ENCODE assay signal across 18 cellular contexts in the genomic region with DNA sequence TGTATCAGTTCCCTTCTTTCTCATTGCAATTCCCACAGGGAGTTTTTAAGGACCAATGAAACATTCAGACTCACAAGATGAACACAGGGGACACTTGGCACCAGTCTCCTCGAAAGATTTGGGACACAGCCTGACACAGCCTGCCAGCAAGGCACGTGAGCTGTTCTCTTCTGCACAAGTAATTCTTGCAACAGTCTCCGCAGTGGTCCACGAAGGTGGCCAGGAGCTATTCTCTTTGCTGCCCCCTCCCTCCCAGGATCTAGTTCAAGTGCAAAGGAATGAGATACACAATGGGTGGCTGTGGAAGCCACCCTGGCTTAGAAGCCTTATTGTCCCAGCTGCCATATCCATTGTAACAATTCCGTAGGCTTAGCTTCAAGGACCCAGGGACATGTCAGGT.
"Had no signal": no experiment of that assay in that cellular context is flagged by ENCODE, and none has a peak within 500 bp of the region (broad histone marks: within the 10 kb centered on the region; RNA-seq: fewer than 3 reads in every experiment).

No MANE protein-coding gene starts in this region.

- H3K27ac Mint-ChIP-seq: activated B cell treated with CpG ODN at 0.5 μM for 24 hours; activated CD4-positive, alpha-beta T cell treated with anti-CD3 and anti-CD28 coated beads, Interleukin-2, amount 10 ng/mL, durations not matched to agents 7 days and 5 days; activated naive CD4-positive, alpha-beta T cell treated with anti-CD3 and anti-CD28 coated beads for 36 hours; activated naive CD8-positive, alpha-beta T cell treated with anti-CD3 and anti-CD28 coated beads, Interleukin-2, amount 50 U/mL, for 24 hours; activated T-helper 17 cell treated with anti-CD3 and anti-CD28 coated beads, Interleukin-2, amount 50 U/mL, for 72 hours; stimulated activated naive CD8-positive, alpha-beta T cell treated with anti-CD3 and anti-CD28 coated beads, Interleukin-15, amount 100 ng/mL, for 72 hours had no signal

- H3K27me3 ChIP-seq: gastroesophageal sphincter, pancreas had no signal

- H3K36me3 ChIP-seq: breast epithelium, gastroesophageal sphincter, heart right ventricle, lower lobe of right lung, pancreas had no signal

- H3K4me3 Mint-ChIP-seq: activated B cell treated with CpG ODN at 0.5 μM for 24 hours; activated CD4-positive, alpha-beta T cell treated with anti-CD3 and anti-CD28 coated beads, Interleukin-2, amount 10 ng/mL, durations not matched to agents 7 days and 5 days; activated naive CD4-positive, alpha-beta T cell treated with anti-CD3 and anti-CD28 coated beads for 36 hours; activated naive CD8-positive, alpha-beta T cell treated with anti-CD3 and anti-CD28 coated beads, Interleukin-2, amount 50 U/mL, for 24 hours had no signal

- H3K9me3 ChIP-seq: breast epithelium, gastroesophageal sphincter, heart right ventricle, lower lobe of right lung, pancreas had no signal

- H3K27ac ChIP-seq: breast epithelium, dorsolateral prefrontal cortex, gastroesophageal sphincter, heart right ventricle, lower lobe of right lung, pancreas had no signal

- ATAC-seq: activated T-helper 17 cell treated with anti-CD3 and anti-CD28 coated beads, Interleukin-2, amount 50 U/mL, for 72 hours; gastroesophageal sphincter; heart right ventricle; lower lobe of right lung; pancreas had no signal

- H3K9me3 Mint-ChIP-seq: activated B cell treated with CpG ODN at 0.5 μM for 24 hours; activated CD4-positive, alpha-beta T cell treated with anti-CD3 and anti-CD28 coated beads, Interleukin-2, amount 10 ng/mL, durations not matched to agents 7 days and 5 days; activated naive CD4-positive, alpha-beta T cell treated with anti-CD3 and anti-CD28 coated beads for 36 hours; activated naive CD8-positive, alpha-beta T cell treated with anti-CD3 and anti-CD28 coated beads, Interleukin-2, amount 50 U/mL, for 24 hours; activated T-helper 17 cell treated with anti-CD3 and anti-CD28 coated beads, Interleukin-2, amount 50 U/mL, for 72 hours; stimulated activated naive CD8-positive, alpha-beta T cell treated with anti-CD3 and anti-CD28 coated beads, Interleukin-15, amount 100 ng/mL, for 72 hours had no signal

- DNase-seq: activated B cell treated with CpG ODN at 0.5 μM for 24 hours; activated CD4-positive, alpha-beta T cell treated with anti-CD3 and anti-CD28 coated beads, Interleukin-2, amount 10 ng/mL, durations not matched to agents 7 days and 5 days; activated CD8-positive, alpha-beta memory T cell treated with anti-CD3 and anti-CD28 coated beads, Interleukin-2, amount 50 U/mL, for 48 hours; activated naive CD4-positive, alpha-beta T cell treated with anti-CD3 and anti-CD28 coated beads for 36 hours; activated naive CD8-positive, alpha-beta T cell treated with anti-CD3 and anti-CD28 coated beads, Interleukin-2, amount 50 U/mL, for 24 hours; aorta; erythroblast; heart right ventricle; left colon; lower lobe of right lung; midbrain; pancreas; stimulated activated CD4-positive, alpha-beta T cell treated with anti-CD3 and anti-CD28 coated beads, Interleukin-1b, Interleukin-23, amount 100 ng/mL, for 48 hours; stimulated activated naive CD8-positive, alpha-beta T cell treated with anti-CD3 and anti-CD28 coated beads, Interleukin-15, amount 100 ng/mL, for 72 hours had no signal

- H3K4me1 ChIP-seq: pancreas had no signal

- H3K4me3 ChIP-seq: breast epithelium, dorsolateral prefrontal cortex, gastroesophageal sphincter, heart right ventricle, lower lobe of right lung, pancreas had no signal
